Comparison of ENCODE assay signal across 8 cellular contexts in the genomic region with DNA sequence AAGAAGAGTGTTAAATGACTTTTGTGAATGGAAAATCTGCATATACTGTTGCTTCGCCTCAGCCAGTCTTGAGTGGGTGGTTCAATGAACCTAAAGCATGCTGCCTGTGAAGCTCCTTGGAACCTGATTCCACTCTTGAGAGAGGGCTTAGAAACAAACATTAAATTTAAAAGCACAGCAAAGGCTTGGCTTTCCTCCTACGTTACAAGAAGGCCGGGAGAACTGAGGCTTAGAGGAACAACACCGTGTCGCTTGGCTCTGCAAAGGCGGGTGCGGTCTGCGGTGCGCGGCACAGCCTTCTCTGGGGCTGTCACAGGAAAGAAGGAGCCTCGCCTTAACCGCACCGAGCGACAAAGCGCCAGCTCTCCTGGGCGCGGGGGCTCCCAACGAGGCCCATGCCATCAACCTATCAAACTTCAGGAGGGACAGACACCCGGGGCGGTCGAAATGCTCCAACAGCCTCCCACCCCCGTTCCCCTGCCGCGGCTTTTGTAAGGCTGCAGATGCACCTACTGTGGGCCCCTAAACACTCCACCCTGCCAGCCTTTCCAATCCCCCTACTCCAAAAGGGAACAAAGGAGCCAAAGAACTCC. TPM values are rescaled to one million over a fixed set of nuclear protein-coding genes. Genes with fewer than 3 reads are reported as not detected.
DNase-seq lines count a peak whose midpoint lies in the region; ATAC-seq and TF ChIP-seq lines count a peak whose summit lies in the region.

No MANE protein-coding gene starts in this region.

- H3K9me3 ChIP-seq in CD4-positive, CD25-positive, alpha-beta regulatory T cell (ENCODE audit: control insufficient read depth in 2 of 2, low read length in 2 of 2): no peaks in the 10 kb centered on the region
- H3K9me3 ChIP-seq in neuron (ENCODE audit: low read length): no peaks in the 10 kb centered on the region

- no peaks in the 10 kb centered on the region for H3K9me3 Mint-ChIP-seq in CD4-positive, CD25-positive, alpha-beta regulatory T cell
- no peaks in the 10 kb centered on the region for H3K9me3 Mint-ChIP-seq in activated T-helper 1 cell treated with anti-CD3 and anti-CD28 coated beads, Interleukin-12 subunit alpha, Interleukin-12 subunit beta, Interleukin-2, Interleukin-4 antibody, amounts not matched to agents 30 ng/mL and 10 ng/mL and 1 ng/mL, durations not matched to agents 14 hours and 24 hours and 36 hours

- DNase-seq in CD4-positive, CD25-positive, alpha-beta regulatory T cell: peak; percentile 75 to 88 (median 83)
- peak; percentile 53 for DNase-seq in HK-2 (ENCODE audit: unreplicated experiment)
- DNase-seq in activated T-helper 1 cell treated with anti-CD3 and anti-CD28 coated beads, Interleukin-12 subunit alpha, Interleukin-12 subunit beta, Interleukin-2, Interleukin-4 antibody, amounts not matched to agents 30 ng/mL and 10 ng/mL and 1 ng/mL, durations not matched to agents 14 hours and 24 hours and 36 hours (ENCODE audit: low spot score): peak; percentile 81
- peak; percentile 25 for DNase-seq in fibroblast of pulmonary artery (ENCODE audit: low read depth)
- peak in 38 of 49 donors; percentile 10 to 73 (median 42) for DNase-seq in substantia nigra (lab: John Stamatoyannopoulos, UW)

- H3K4me3 ChIP-seq in CD4-positive, CD25-positive, alpha-beta regulatory T cell (ENCODE audit: low read depth, low read length): peak overlapping the region; percentile 98
- H3K4me3 ChIP-seq in fibroblast of pulmonary artery (replicated peaks; ENCODE audit: low read depth, low read length): peak overlapping the region; percentile 86
- H3K4me3 ChIP-seq in neuron (ENCODE audit: low read length): peak overlapping the region; percentile 82

- peak overlapping the region; percentile 91 for H3K27ac ChIP-seq in CD4-positive, CD25-positive, alpha-beta regulatory T cell (ENCODE audit: insufficient read depth, low read length, poor library complexity, severe bottlenecking)
- H3K27ac ChIP-seq in substantia nigra (ENCODE audit: low read depth, low read length, poor library complexity, severe bottlenecking): peak overlapping the region; percentile 96

- no peaks in the 10 kb centered on the region for H3K27me3 Mint-ChIP-seq in CD4-positive, CD25-positive, alpha-beta regulatory T cell
- no peaks in the 10 kb centered on the region for H3K27me3 Mint-ChIP-seq in activated T-helper 1 cell treated with anti-CD3 and anti-CD28 coated beads, Interleukin-12 subunit alpha, Interleukin-12 subunit beta, Interleukin-2, Interleukin-4 antibody, amounts not matched to agents 30 ng/mL and 10 ng/mL and 1 ng/mL, durations not matched to agents 14 hours and 24 hours and 36 hours (ENCODE audit: insufficient read depth)

- H3K4me1 Mint-ChIP-seq in CD4-positive, CD25-positive, alpha-beta regulatory T cell: peaks cover 32 to 59% (median 42%) of the 10 kb centered on the region in 4 donors
- H3K4me1 Mint-ChIP-seq in activated T-helper 1 cell treated with anti-CD3 and anti-CD28 coated beads, Interleukin-12 subunit alpha, Interleukin-12 subunit beta, Interleukin-2, Interleukin-4 antibody, amounts not matched to agents 30 ng/mL and 10 ng/mL and 1 ng/mL, durations not matched to agents 14 hours and 24 hours and 36 hours (ENCODE audit: low read depth): peaks cover 51% of the 10 kb centered on the region

- no peaks in the 10 kb centered on the region for H3K36me3 ChIP-seq in CD4-positive, CD25-positive, alpha-beta regulatory T cell (ENCODE audit: control insufficient read depth, insufficient read depth, low read length)
- peaks cover 4% of the 10 kb centered on the region for H3K36me3 ChIP-seq in neuron (ENCODE audit: insufficient read depth, low read length)

- peak; percentile 65 to 71 for ATAC-seq in CD4-positive, CD25-positive, alpha-beta regulatory T cell (ENCODE audit: low read depth in 2 of 2)
- peak; percentile 50 for ATAC-seq in GM19467 (IDR thresholded peaks at IDR 0.05; ENCODE audit: unreplicated experiment)

- H3K36me3 Mint-ChIP-seq in CD4-positive, CD25-positive, alpha-beta regulatory T cell: peaks cover 4% of the 10 kb centered on the region
- peaks cover 10% of the 10 kb centered on the region for H3K36me3 Mint-ChIP-seq in activated T-helper 1 cell treated with anti-CD3 and anti-CD28 coated beads, Interleukin-12 subunit alpha, Interleukin-12 subunit beta, Interleukin-2, Interleukin-4 antibody, amounts not matched to agents 30 ng/mL and 10 ng/mL and 1 ng/mL, durations not matched to agents 14 hours and 24 hours and 36 hours (ENCODE audit: low read depth)

- intact Hi-C loops in activated T-helper 1 cell treated with anti-CD3 and anti-CD28 coated beads, Interleukin-12 subunit alpha, Interleukin-12 subunit beta, Interleukin-2, Interleukin-4 antibody, amounts not matched to agents 30 ng/mL and 10 ng/mL and 1 ng/mL, durations not matched to agents 14 hours and 24 hours and 36 hours (cut with micrococcal nuclease): loop anchor here (1.0 to 10.0 kb wide), 13 partner anchors 13 to 1224 kb away; a partner anchor contains a TSS

- H3K4me1 ChIP-seq in CD4-positive, CD25-positive, alpha-beta regulatory T cell (ENCODE audit: control insufficient read depth, insufficient read depth, low read length, poor library complexity, severe bottlenecking): peaks cover 50% of the 10 kb centered on the region
- H3K4me1 ChIP-seq in neuron (ENCODE audit: insufficient read depth, low read length): peaks cover 14% of the 10 kb centered on the region

- peak overlapping the region; percentile 92 for H2AFZ ChIP-seq in neuron (ENCODE audit: low read depth, low read length)

- H3K4me3 Mint-ChIP-seq in CD4-positive, CD25-positive, alpha-beta regulatory T cell: peak overlapping the region; percentile 97 to 99 (median 97)
- H3K4me3 Mint-ChIP-seq in activated T-helper 1 cell treated with anti-CD3 and anti-CD28 coated beads, Interleukin-12 subunit alpha, Interleukin-12 subunit beta, Interleukin-2, Interleukin-4 antibody, amounts not matched to agents 30 ng/mL and 10 ng/mL and 1 ng/mL, durations not matched to agents 14 hours and 24 hours and 36 hours: peak overlapping the region; percentile 94

- peak overlapping the region; percentile 90 to 97 (median 97) for H3K27ac Mint-ChIP-seq in CD4-positive, CD25-positive, alpha-beta regulatory T cell
- peak overlapping the region; percentile 98 for H3K27ac Mint-ChIP-seq in activated T-helper 1 cell treated with anti-CD3 and anti-CD28 coated beads, Interleukin-12 subunit alpha, Interleukin-12 subunit beta, Interleukin-2, Interleukin-4 antibody, amounts not matched to agents 30 ng/mL and 10 ng/mL and 1 ng/mL, durations not matched to agents 14 hours and 24 hours and 36 hours

- H3K27me3 ChIP-seq in CD4-positive, CD25-positive, alpha-beta regulatory T cell (ENCODE audit: control insufficient read depth, insufficient read depth, low read length): no peaks in the 10 kb centered on the region
- H3K27me3 ChIP-seq in neuron (ENCODE audit: insufficient read depth, low read length): no peaks in the 10 kb centered on the region

- no peak for TF ChIP-seq CTCF in fibroblast of pulmonary artery (IDR thresholded peaks at IDR 0.05; ENCODE audit: low read length, missing control alignments)

TF ChIP-seq in PFSK-1, 5 proteins besides CTCF, POLR2A, EP300 and RAD21:
- 0 out of 2 replicates have a peak, but pooled peaks have one; percentile 36 for TF ChIP-seq SIN3A (IDR thresholded peaks at IDR 0.05; ENCODE audit: borderline replicate concordance, insufficient read depth, low read length)
- TF ChIP-seq TAF1 (IDR thresholded peaks at IDR 0.05; ENCODE audit: borderline replicate concordance, insufficient read depth, low read length): no peak

RNA-seq across cellular contexts. Expression of a gene that starts 0.8 kb away (rescaled TPM):
- 195 TPM for total RNA-seq in CD4-positive, CD25-positive, alpha-beta regulatory T cell
- polyA plus RNA-seq in CD4-positive, CD25-positive, alpha-beta regulatory T cell: 100 to 1,000 TPM; 129 to 187 (median 153) TPM
- 13.9 TPM for polyA plus RNA-seq in PFSK-1 (2012; ENCODE audit: insufficient read length, low read depth)
- total RNA-seq in activated T-helper 1 cell treated with anti-CD3 and anti-CD28 coated beads, Interleukin-12 subunit alpha, Interleukin-12 subunit beta, Interleukin-2, Interleukin-4 antibody, amounts not matched to agents 30 ng/mL and 10 ng/mL and 1 ng/mL, durations not matched to agents 14 hours and 24 hours and 36 hours: 86.9 and 95.9 TPM in 2 replicates

Comparison
In these comparisons a context has a peak if more than half of its experiments do, and no peak if none do; other contexts are left out.
1. Peak in every context shown above with its lines: DNase-seq, ATAC-seq, H3K4me3 ChIP-seq and H3K27ac ChIP-seq.
2. DNase-seq: peak in every context shown above with its lines; median percentile 83 in CD4-positive, CD25-positive, alpha-beta regulatory T cell; 81 in activated T-helper 1 cell treated with anti-CD3 and anti-CD28 coated beads, Interleukin-12 subunit alpha, Interleukin-12 subunit beta, Interleukin-2, Interleukin-4 antibody, amounts not matched to agents 30 ng/mL and 10 ng/mL and 1 ng/mL, durations not matched to agents 14 hours and 24 hours and 36 hours; 53 in HK-2; 42 in substantia nigra; 25 in fibroblast of pulmonary artery.